Comparison of ENCODE assay signal across 23 cellular contexts in the genomic region with DNA sequence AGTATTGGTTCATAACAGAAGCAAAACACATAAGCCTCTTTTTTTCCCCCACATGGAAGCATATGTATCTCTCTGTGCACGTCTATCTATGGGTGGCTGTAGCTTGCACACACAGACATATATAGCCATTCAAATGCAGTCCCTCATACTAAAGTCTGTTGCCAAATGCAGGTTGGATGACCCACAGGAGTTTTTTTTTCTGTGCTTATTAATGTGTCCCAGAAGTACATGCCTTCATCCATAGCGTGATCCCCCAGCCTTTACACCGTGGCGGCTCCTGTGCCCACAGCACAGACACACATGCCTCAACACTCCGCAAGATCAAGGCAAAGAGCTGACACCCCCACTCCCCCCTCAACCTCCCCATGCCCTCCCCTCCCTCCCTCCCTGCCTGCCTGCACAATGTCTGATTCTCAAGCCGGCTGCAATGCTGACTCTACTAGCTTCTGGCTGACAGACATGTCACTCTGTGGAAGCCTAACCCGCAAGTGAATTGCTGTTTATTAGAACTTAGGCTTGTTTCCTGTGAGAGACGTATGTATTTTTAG. TPM values are rescaled to one million over a fixed set of nuclear protein-coding genes. Genes with fewer than 3 reads are reported as not detected.
DNase-seq lines count a peak whose midpoint lies in the region; ATAC-seq and TF ChIP-seq lines count a peak whose summit lies in the region.
"Had no signal": no experiment of that assay in that cellular context is flagged by ENCODE, and none has a peak within 500 bp of the region (broad histone marks: within the 10 kb centered on the region; RNA-seq: fewer than 3 reads in every experiment).

No MANE protein-coding gene starts in this region.

- BruUV-seq in HCT116 (replicated peaks; lab: Mats Ljungman, UMichigan) = no TSS peak

- H3K9me3 ChIP-seq in HCT116 (ENCODE audit: control insufficient read depth in 1 of 2, insufficient read depth in 1 of 2, low read depth in 1 of 2, low read length in 2 of 2) = no peaks in the 10 kb centered on the region

- POLR2A ChIA-PET in HCT116 (lab: Charles Lee) = interaction anchor here (1.1 kb wide), 1 partner anchor 12 kb away, joined by 3 read pairs; no protein-coding TSS in a partner anchor

- H3K27ac ChIP-seq in HCT116 (ENCODE audit: low read depth, low read length) (no peak overlapping the region), temporal lobe (ENCODE audit: low read depth, low read length) (peak overlapping the region; percentile 65)
- H3K27ac ChIP-seq: PC-9, SK-N-MC had no signal

- no peak overlapping the region for H3K4me2 ChIP-seq in HCT116 (ENCODE audit: low read length)
- H3K4me2 ChIP-seq: PC-9 had no signal

- no peak for TF ChIP-seq RAD21 in HCT116 (IDR thresholded peaks at IDR 0.05; ENCODE audit: low read depth)

- ATAC-seq in HCT116 (no peak), GM19324 (IDR thresholded peaks at IDR 0.05; ENCODE audit: low FRiP score, unreplicated experiment) (no peak)

- DNase-seq in NCI-H524 (lab: John Stamatoyannopoulos, UW) = peak; percentile 24
- DNase-seq in NCI-H524 treated with DMSO at 0.1 percent for 48 hours (lab: John Stamatoyannopoulos, UW) = no peak
- DNase-seq in HCT116 (ENCODE audit: low read depth, low spot score) = no peak
- DNase-seq in cerebellum (ENCODE audit: low spot score) = peak; percentile 49
- no peak for DNase-seq in iPS-NIHi11 (ENCODE audit: low spot score)
- DNase-seq: 8988T; AML-193; CD4-positive, CD25-positive, alpha-beta regulatory T cell; DMS79; H7; HFFc6; Kasumi-1; NCI-H1694 treated with DMSO at 0.1 percent for 48 hours; NCI-H2107; NCI-H510A; PC-9; RPMI8226; SHP77 treated with DMSO at 0.1 percent for 48 hours had no signal

- CTCF ChIA-PET in HCT116 (lab: Charles Lee) = no interaction called here

- no peak overlapping the region for H3K4me3 ChIP-seq in HCT116 (replicated peaks in 1 of 2; ENCODE audit: low read depth in 1 of 2, low read length in 2 of 2)
- H3K4me3 ChIP-seq: PC-9, SK-N-MC had no signal

- H3K27me3 ChIP-seq in HCT116 (ENCODE audit: insufficient read depth, low read length) = peaks cover 77% of the 10 kb centered on the region

- no peak overlapping the region for H3K9ac ChIP-seq in HCT116 (ENCODE audit: low read length)

- no peak overlapping the region for H2AFZ ChIP-seq in HCT116 (ENCODE audit: low read depth, low read length, poor library complexity, severe bottlenecking)
- H2AFZ ChIP-seq: PC-9 had no signal

- TF ChIP-seq POLR2A in HCT116 (IDR thresholded peaks at IDR 0.05; ENCODE audit: borderline replicate concordance, extremely low read depth, insufficient read depth, insufficient read length) = no peak

- H4K20me1 ChIP-seq in HCT116 (ENCODE audit: insufficient read depth) = no peaks in the 10 kb centered on the region

- RAD21 ChIA-PET in HCT116 (lab: Charles Lee; ENCODE audit: low non-redundant PET in 1 of 2, low total read pairs in 2 of 2, uncharacterized antibody in 2 of 2, unreplicated experiment in 2 of 2) = interaction anchor here in 1 of 2 experiments (0.6 kb wide), 1 partner anchor 92 kb away, joined by 4 read pairs; no protein-coding TSS in a partner anchor

- no peaks in the 10 kb centered on the region for H3K4me1 ChIP-seq in HCT116 (ENCODE audit: control insufficient read depth in 1 of 2, insufficient read depth in 2 of 2, low read length in 2 of 2)

- intact Hi-C loops in HCT116 (cut with micrococcal nuclease) = loop anchor here (5.0 kb wide), 1 partner anchor 54 kb away; no protein-coding TSS in a partner anchor

- H3K9me2 ChIP-seq in HCT116 (ENCODE audit: insufficient read depth) = no peaks in the 10 kb centered on the region

- no peaks in the 10 kb centered on the region for H3K36me3 ChIP-seq in HCT116 (ENCODE audit: control insufficient read depth in 1 of 2, insufficient read depth in 2 of 2, low read length in 2 of 2)

- H3K79me2 ChIP-seq in HCT116 (ENCODE audit: insufficient read depth, low read length) = no peaks in the 10 kb centered on the region

- TF ChIP-seq CTCF in HCT116 (IDR thresholded peaks at IDR 0.05 in 2 of 3, conservative IDR thresholded peaks at IDR 0.05 in 1 of 3; ENCODE audit: borderline replicate concordance in 1 of 3, insufficient read depth in 1 of 3, low read depth in 2 of 3, low read length in 2 of 3) = no peak

TF ChIP-seq in HCT116, 20 proteins besides CTCF, POLR2A, EP300 and RAD21:
- TF ChIP-seq ZNF274 (IDR thresholded peaks at IDR 0.05; ENCODE audit: low read depth, low read length) = no peak
- 0 out of 2 replicates have a peak, but pooled peaks have one; percentile 31 for TF ChIP-seq EZH2 (IDR thresholded peaks at IDR 0.05)
TF ChIP-seq in HCT116: peak in this region for 1.

RNA-seq across cellular contexts. Expression of a gene that starts 2.3 kb away (rescaled TPM):
- total RNA-seq in HCT116 (2021; ENCODE audit: unreplicated experiment) (not detected), cerebellum (6.0 TPM), temporal lobe (4.4 TPM)
- polyA plus RNA-seq in HCT116 (2012) = not detected in 2 replicates
- total RNA-seq: CD4-positive, CD25-positive, alpha-beta regulatory T cell; H7; HFFc6; MCF 10A; PC-9 had no signal
- polyA plus RNA-seq: AG04450; CD4-positive, CD25-positive, alpha-beta regulatory T cell had no signal

Comparison
In these comparisons a context has a peak if more than half of its experiments do, and no peak if none do; other contexts are left out.
1. DNase-seq: peak in NCI-H524 (2 of 2) and cerebellum (single experiment); none in NCI-H524 treated with DMSO at 0.1 percent for 48 hours (single experiment), HCT116 (single experiment) and iPS-NIHi11 (single experiment).